Comparison of ENCODE assay signal across 1 cellular context in genomic region chr2:16625201-16625729, GRCh38.
A peak's percentile ranks its signal among the peaks of the same experiment; 100 is the strongest.
TF ChIP-seq lines count a peak whose summit lies in the region.

No MANE protein-coding gene starts in this region.

TF ChIP-seq in K562, 482 proteins besides CTCF, POLR2A, EP300 and RAD21 (continued from another document and continues in another):
- TF ChIP-seq, protein P1, sequence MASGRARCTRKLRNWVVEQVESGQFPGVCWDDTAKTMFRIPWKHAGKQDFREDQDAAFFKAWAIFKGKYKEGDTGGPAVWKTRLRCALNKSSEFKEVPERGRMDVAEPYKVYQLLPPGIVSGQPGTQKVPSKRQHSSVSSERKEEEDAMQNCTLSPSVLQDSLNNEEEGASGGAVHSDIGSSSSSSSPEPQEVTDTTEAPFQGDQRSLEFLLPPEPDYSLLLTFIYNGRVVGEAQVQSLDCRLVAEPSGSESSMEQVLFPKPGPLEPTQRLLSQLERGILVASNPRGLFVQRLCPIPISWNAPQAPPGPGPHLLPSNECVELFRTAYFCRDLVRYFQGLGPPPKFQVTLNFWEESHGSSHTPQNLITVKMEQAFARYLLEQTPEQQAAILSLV (tag; IDR thresholded peaks at IDR 0.05), result no peak
- TF ChIP-seq MTA3 (IDR thresholded peaks at IDR 0.05; ENCODE audit: borderline replicate concordance) (peak; percentile 63; the same call in 1 of the 2 replicates), ELF2 (CRISPR knock-in tag; IDR thresholded peaks at IDR 0.05) (peak; percentile 82), HMGN3 (IDR thresholded peaks at IDR 0.05; ENCODE audit: borderline replicate concordance, extremely low read depth, insufficient read length, low read depth, low read length) (no peak), ZNF175 (CRISPR knock-in tag; IDR thresholded peaks at IDR 0.05; ENCODE audit: low read depth) (peak; percentile 86), ZNF75A (CRISPR knock-in tag; IDR thresholded peaks at IDR 0.05) (no peak), CHD2 (IDR thresholded peaks at IDR 0.05; ENCODE audit: low read depth, low read length) (no peak), FOXK2 (conservative IDR thresholded peaks at IDR 0.05 in 1 of 2, IDR thresholded peaks at IDR 0.05 in 1 of 2; ENCODE audit: low read depth in 2 of 2) (peak; percentile 82 to 92), ZBTB26 (CRISPR knock-in tag; IDR thresholded peaks at IDR 0.05) (peak; percentile 26; the same call in 1 of the 2 replicates), ZNF584 (CRISPR knock-in tag; IDR thresholded peaks at IDR 0.05; ENCODE audit: low read depth) (peak; percentile 95), CXXC5 (CRISPR knock-in tag; IDR thresholded peaks at IDR 0.05) (0 out of 2 replicates have a peak, but pooled peaks have one; percentile 40), NR3C1 (CRISPR knock-in tag; IDR thresholded peaks at IDR 0.05) (no peak), FOS (IDR thresholded peaks at IDR 0.05; ENCODE audit: extremely low read depth, insufficient read length) (no peak), ELF1 (tag; IDR thresholded peaks at IDR 0.05) (peak; percentile 79), TFAP4 (CRISPR knock-in tag; IDR thresholded peaks at IDR 0.05; ENCODE audit: borderline replicate concordance) (no peak), ARID1B (IDR thresholded peaks at IDR 0.05) (peak; percentile 77), ERF (CRISPR knock-in tag; IDR thresholded peaks at IDR 0.05) (0 out of 2 replicates have a peak, but pooled peaks have one; percentile 76), BACH1 (tag; IDR thresholded peaks at IDR 0.05) (peak; percentile 81), SMARCA4 (IDR thresholded peaks at IDR 0.05) (peak; percentile 79; the same call in 1 of the 2 replicates), ZNF766 (CRISPR knock-in tag; conservative IDR thresholded peaks at IDR 0.05) (peak; percentile 44), TCF3 (CRISPR knock-in tag; IDR thresholded peaks at IDR 0.05) (no peak; the same call in 1 of the 2 replicates), SPI1 (IDR thresholded peaks at IDR 0.05; ENCODE audit: borderline replicate concordance, low read depth, low read length) (peak; percentile 100), BHLHE40 (IDR thresholded peaks at IDR 0.05; ENCODE audit: low read length) (no peak), NRF1 (conservative IDR thresholded peaks at IDR 0.05 in 1 of 2, IDR thresholded peaks at IDR 0.05 in 1 of 2) (0 out of 4 replicates have a peak, but pooled peaks of 1 of the 2 experiments have one; percentile 11), ETV6 (IDR thresholded peaks at IDR 0.05; ENCODE audit: borderline replicate concordance in 1 of 2, low read depth in 2 of 2, low read length in 1 of 2) (peak; percentile 96 to 98), ETV6 (CRISPR knock-in tag; IDR thresholded peaks at IDR 0.05; ENCODE audit: borderline replicate concordance) (no peak), GMEB1 (CRISPR knock-in tag; IDR thresholded peaks at IDR 0.05) (no peak), DMBX1 (CRISPR knock-in tag; IDR thresholded peaks at IDR 0.05; ENCODE audit: borderline replicate concordance) (0 out of 2 replicates have a peak, but pooled peaks have one; percentile 34), ZNF717 (CRISPR knock-in tag; IDR thresholded peaks at IDR 0.05) (no peak), PTRF (tag; IDR thresholded peaks at IDR 0.05) (no peak), LEF1 (IDR thresholded peaks at IDR 0.05) (peak; percentile 82; the same call in 1 of the 2 replicates), CCAR2 (IDR thresholded peaks at IDR 0.05; ENCODE audit: low read depth, low read length) (no peak), RBM14 (IDR thresholded peaks at IDR 0.05; ENCODE audit: borderline replicate concordance, insufficient read depth, low read depth, low read length) (no peak), RCOR1 (IDR thresholded peaks at IDR 0.05; ENCODE audit: borderline replicate concordance in 1 of 2, low read depth in 2 of 2, low read length in 2 of 2) (peak in 1 of 2 experiments; percentile 52; a peak in 1 of 4 replicates), FOXJ2 (tag; IDR thresholded peaks at IDR 0.05) (peak; percentile 73), ZNF140 (CRISPR knock-in tag; IDR thresholded peaks at IDR 0.05) (no peak), HDAC2 (IDR thresholded peaks at IDR 0.05) (peak; percentile 72; the same call in 1 of the 2 replicates), KLF1 (tag; IDR thresholded peaks at IDR 0.05) (no peak), TAF9B (IDR thresholded peaks at IDR 0.05; ENCODE audit: partially characterized antibody) (no peak), NCOA4 (IDR thresholded peaks at IDR 0.05; ENCODE audit: partially characterized antibody) (no peak), NFIX (CRISPR knock-in tag; IDR thresholded peaks at IDR 0.05; ENCODE audit: low read depth) (no peak), JUND (IDR thresholded peaks at IDR 0.05; ENCODE audit: borderline replicate concordance, low read depth, low read length) (no peak), JUND (tag; IDR thresholded peaks at IDR 0.05; ENCODE audit: borderline replicate concordance, low read depth, low read length) (0 out of 3 replicates have a peak, but pooled peaks have one; percentile 33)
- TF ChIP-seq, protein P2, sequence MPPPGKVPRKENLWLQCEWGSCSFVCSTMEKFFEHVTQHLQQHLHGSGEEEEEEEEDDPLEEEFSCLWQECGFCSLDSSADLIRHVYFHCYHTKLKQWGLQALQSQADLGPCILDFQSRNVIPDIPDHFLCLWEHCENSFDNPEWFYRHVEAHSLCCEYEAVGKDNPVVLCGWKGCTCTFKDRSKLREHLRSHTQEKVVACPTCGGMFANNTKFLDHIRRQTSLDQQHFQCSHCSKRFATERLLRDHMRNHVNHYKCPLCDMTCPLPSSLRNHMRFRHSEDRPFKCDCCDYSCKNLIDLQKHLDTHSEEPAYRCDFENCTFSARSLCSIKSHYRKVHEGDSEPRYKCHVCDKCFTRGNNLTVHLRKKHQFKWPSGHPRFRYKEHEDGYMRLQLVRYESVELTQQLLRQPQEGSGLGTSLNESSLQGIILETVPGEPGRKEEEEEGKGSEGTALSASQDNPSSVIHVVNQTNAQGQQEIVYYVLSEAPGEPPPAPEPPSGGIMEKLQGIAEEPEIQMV (tag; conservative IDR thresholded peaks at IDR 0.05; ENCODE audit: low read depth), result 0 out of 2 replicates have a peak, but pooled peaks have one; percentile 24
- TF ChIP-seq, protein P3, sequence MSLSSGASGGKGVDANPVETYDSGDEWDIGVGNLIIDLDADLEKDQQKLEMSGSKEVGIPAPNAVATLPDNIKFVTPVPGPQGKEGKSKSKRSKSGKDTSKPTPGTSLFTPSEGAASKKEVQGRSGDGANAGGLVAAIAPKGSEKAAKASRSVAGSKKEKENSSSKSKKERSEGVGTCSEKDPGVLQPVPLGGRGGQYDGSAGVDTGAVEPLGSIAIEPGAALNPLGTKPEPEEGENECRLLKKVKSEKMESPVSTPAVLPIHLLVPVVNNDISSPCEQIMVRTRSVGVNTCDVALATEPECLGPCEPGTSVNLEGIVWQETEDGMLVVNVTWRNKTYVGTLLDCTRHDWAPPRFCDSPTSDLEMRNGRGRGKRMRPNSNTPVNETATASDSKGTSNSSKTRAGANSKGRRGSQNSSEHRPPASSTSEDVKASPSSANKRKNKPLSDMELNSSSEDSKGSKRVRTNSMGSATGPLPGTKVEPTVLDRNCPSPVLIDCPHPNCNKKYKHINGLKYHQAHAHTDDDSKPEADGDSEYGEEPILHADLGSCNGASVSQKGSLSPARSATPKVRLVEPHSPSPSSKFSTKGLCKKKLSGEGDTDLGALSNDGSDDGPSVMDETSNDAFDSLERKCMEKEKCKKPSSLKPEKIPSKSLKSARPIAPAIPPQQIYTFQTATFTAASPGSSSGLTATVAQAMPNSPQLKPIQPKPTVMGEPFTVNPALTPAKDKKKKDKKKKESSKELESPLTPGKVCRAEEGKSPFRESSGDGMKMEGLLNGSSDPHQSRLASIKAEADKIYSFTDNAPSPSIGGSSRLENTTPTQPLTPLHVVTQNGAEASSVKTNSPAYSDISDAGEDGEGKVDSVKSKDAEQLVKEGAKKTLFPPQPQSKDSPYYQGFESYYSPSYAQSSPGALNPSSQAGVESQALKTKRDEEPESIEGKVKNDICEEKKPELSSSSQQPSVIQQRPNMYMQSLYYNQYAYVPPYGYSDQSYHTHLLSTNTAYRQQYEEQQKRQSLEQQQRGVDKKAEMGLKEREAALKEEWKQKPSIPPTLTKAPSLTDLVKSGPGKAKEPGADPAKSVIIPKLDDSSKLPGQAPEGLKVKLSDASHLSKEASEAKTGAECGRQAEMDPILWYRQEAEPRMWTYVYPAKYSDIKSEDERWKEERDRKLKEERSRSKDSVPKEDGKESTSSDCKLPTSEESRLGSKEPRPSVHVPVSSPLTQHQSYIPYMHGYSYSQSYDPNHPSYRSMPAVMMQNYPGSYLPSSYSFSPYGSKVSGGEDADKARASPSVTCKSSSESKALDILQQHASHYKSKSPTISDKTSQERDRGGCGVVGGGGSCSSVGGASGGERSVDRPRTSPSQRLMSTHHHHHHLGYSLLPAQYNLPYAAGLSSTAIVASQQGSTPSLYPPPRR (CRISPR knock-in tag; IDR thresholded peaks at IDR 0.05; ENCODE audit: borderline replicate concordance), result peak; percentile 53; the same call in 1 of the 2 replicates
- TF ChIP-seq, protein P4, sequence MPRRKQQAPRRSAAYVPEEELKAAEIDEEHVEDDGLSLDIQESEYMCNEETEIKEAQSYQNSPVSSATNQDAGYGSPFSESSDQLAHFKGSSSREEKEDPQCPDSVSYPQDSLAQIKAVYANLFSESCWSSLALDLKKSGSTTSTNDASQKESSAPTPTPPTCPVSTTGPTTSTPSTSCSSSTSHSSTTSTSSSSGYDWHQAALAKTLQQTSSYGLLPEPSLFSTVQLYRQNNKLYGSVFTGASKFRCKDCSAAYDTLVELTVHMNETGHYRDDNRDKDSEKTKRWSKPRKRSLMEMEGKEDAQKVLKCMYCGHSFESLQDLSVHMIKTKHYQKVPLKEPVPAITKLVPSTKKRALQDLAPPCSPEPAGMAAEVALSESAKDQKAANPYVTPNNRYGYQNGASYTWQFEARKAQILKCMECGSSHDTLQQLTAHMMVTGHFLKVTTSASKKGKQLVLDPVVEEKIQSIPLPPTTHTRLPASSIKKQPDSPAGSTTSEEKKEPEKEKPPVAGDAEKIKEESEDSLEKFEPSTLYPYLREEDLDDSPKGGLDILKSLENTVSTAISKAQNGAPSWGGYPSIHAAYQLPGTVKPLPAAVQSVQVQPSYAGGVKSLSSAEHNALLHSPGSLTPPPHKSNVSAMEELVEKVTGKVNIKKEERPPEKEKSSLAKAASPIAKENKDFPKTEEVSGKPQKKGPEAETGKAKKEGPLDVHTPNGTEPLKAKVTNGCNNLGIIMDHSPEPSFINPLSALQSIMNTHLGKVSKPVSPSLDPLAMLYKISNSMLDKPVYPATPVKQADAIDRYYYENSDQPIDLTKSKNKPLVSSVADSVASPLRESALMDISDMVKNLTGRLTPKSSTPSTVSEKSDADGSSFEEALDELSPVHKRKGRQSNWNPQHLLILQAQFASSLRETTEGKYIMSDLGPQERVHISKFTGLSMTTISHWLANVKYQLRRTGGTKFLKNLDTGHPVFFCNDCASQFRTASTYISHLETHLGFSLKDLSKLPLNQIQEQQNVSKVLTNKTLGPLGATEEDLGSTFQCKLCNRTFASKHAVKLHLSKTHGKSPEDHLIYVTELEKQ (CRISPR knock-in tag; IDR thresholded peaks at IDR 0.05), result 0 out of 2 replicates have a peak, but pooled peaks have one; percentile 31
- TF ChIP-seq, protein P5, sequence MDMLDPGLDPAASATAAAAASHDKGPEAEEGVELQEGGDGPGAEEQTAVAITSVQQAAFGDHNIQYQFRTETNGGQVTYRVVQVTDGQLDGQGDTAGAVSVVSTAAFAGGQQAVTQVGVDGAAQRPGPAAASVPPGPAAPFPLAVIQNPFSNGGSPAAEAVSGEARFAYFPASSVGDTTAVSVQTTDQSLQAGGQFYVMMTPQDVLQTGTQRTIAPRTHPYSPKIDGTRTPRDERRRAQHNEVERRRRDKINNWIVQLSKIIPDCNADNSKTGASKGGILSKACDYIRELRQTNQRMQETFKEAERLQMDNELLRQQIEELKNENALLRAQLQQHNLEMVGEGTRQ (CRISPR knock-in tag; IDR thresholded peaks at IDR 0.05), result no peak
- TF ChIP-seq, protein P6, sequence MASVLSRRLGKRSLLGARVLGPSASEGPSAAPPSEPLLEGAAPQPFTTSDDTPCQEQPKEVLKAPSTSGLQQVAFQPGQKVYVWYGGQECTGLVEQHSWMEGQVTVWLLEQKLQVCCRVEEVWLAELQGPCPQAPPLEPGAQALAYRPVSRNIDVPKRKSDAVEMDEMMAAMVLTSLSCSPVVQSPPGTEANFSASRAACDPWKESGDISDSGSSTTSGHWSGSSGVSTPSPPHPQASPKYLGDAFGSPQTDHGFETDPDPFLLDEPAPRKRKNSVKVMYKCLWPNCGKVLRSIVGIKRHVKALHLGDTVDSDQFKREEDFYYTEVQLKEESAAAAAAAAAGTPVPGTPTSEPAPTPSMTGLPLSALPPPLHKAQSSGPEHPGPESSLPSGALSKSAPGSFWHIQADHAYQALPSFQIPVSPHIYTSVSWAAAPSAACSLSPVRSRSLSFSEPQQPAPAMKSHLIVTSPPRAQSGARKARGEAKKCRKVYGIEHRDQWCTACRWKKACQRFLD (CRISPR knock-in tag; IDR thresholded peaks at IDR 0.05), result peak; percentile 91
